ENCODE assay signal across 1 cellular context in the genomic region with DNA sequence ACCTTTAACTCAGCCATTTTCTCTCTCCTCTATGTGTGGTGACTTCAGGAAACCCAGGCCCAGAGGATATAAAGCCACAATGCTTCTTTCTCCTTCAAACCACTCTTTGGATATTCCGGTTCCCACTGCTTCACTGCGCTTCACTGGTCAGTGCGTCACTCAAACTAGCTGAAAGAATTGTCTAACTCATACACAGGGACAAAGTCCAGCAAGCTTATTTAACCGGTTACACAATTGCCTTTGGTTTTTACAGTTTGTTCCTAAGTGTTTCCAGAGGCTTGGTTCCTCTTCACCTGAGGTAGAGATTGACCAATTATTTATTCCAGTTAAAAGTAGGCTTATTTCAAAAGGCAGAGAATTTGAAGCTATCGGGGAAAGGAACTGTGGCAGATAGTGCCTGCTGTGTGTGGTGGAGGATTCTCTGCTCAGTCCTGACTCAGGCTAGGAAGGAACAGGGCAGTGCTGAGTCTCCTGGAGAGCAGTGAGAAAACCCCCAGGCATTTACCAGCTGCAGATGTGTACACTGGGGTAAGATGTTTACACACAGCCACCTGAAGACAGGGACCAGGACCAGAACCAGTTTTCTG.
TF ChIP-seq lines count a peak whose summit lies in the region.

A gene with protein sequence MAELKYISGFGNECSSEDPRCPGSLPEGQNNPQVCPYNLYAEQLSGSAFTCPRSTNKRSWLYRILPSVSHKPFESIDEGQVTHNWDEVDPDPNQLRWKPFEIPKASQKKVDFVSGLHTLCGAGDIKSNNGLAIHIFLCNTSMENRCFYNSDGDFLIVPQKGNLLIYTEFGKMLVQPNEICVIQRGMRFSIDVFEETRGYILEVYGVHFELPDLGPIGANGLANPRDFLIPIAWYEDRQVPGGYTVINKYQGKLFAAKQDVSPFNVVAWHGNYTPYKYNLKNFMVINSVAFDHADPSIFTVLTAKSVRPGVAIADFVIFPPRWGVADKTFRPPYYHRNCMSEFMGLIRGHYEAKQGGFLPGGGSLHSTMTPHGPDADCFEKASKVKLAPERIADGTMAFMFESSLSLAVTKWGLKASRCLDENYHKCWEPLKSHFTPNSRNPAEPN (minus strand): TSS at position 145 of the 587 bp plus-strand sequence. CDS start 128 bp downstream, at position 17.

TF ChIP-seq in liver, 16 proteins besides CTCF, POLR2A, EP300 and RAD21 (continued from another document):
- TF ChIP-seq, protein P1, sequence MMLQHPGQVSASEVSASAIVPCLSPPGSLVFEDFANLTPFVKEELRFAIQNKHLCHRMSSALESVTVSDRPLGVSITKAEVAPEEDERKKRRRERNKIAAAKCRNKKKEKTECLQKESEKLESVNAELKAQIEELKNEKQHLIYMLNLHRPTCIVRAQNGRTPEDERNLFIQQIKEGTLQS (IDR thresholded peaks at IDR 0.05) = peak; percentile 73
- peak; percentile 97 for TF ChIP-seq SP1 (IDR thresholded peaks at IDR 0.05)
- TF ChIP-seq FOXA2 (IDR thresholded peaks at IDR 0.05) = no peak
- TF ChIP-seq, protein P2, sequence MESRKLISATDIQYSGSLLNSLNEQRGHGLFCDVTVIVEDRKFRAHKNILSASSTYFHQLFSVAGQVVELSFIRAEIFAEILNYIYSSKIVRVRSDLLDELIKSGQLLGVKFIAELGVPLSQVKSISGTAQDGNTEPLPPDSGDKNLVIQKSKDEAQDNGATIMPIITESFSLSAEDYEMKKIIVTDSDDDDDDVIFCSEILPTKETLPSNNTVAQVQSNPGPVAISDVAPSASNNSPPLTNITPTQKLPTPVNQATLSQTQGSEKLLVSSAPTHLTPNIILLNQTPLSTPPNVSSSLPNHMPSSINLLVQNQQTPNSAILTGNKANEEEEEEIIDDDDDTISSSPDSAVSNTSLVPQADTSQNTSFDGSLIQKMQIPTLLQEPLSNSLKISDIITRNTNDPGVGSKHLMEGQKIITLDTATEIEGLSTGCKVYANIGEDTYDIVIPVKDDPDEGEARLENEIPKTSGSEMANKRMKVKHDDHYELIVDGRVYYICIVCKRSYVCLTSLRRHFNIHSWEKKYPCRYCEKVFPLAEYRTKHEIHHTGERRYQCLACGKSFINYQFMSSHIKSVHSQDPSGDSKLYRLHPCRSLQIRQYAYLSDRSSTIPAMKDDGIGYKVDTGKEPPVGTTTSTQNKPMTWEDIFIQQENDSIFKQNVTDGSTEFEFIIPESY (IDR thresholded peaks at IDR 0.05) = peak; percentile 91
- peak; percentile 98 for TF ChIP-seq HNF4A (conservative IDR thresholded peaks at IDR 0.05)
- TF ChIP-seq FOXA1 (IDR thresholded peaks at IDR 0.05) = peak; percentile 37
- TF ChIP-seq RXRA (IDR thresholded peaks at IDR 0.05) = peak; percentile 81 to 89
- peak; percentile 97 for TF ChIP-seq HNF4G (IDR thresholded peaks at IDR 0.05)
- peak; percentile 79 for TF ChIP-seq YY1 (IDR thresholded peaks at IDR 0.05)
- peak; percentile 36 for TF ChIP-seq NR2F2 (IDR thresholded peaks at IDR 0.05)
- TF ChIP-seq, protein P3, sequence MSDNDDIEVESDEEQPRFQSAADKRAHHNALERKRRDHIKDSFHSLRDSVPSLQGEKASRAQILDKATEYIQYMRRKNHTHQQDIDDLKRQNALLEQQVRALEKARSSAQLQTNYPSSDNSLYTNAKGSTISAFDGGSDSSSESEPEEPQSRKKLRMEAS (IDR thresholded peaks at IDR 0.05) = peak; percentile 82
